22 cellular contexts compared by ENCODE assay signal in the genomic region with DNA sequence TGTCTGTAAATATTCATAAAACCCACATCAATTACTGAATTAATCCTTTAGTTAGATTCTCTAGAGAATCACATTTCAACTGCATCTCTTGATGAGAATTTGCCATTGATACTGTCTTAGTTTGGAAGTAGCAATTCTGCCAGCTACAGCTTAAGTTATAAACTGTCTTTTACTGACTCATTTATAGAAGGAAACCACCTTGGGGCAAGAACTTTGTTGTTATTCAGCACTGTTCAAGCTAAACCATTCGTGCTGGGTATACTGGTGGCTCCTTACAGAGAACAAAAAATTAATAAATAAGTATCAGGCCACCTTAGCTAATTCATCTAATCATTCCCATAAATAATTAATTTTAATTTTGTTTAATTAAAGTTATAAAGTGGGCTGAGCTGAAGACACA.
"Had no signal": no experiment of that assay in that cellular context is flagged by ENCODE, and none has a peak within 500 bp of the region (broad histone marks: within the 10 kb centered on the region; RNA-seq: fewer than 3 reads in every experiment).

No MANE protein-coding gene starts in this region.

- H3K9ac ChIP-seq: SK-N-SH had no signal

- H3K27me3 Mint-ChIP-seq: T-cell had no signal

- ATAC-seq: T-cell had no signal

- FAIRE-seq: RCC 7860 had no signal

- H3K27ac Mint-ChIP-seq: T-cell; T-helper 1 cell treated with Interleukin-12 subunit alpha and Interleukin-12 subunit beta and Interleukin-4 antibody, amounts not matched to agents 30 μg/mL and 1 μg/mL, for 36 hours had no signal

- H3K27ac ChIP-seq: HL-60, RWPE1 had no signal

- H3K36me3 Mint-ChIP-seq: T-cell had no signal

- H3K9me3 Mint-ChIP-seq: T-helper 1 cell treated with Interleukin-12 subunit alpha and Interleukin-12 subunit beta and Interleukin-4 antibody, amounts not matched to agents 30 μg/mL and 1 μg/mL, for 36 hours had no signal

- H3K9me3 ChIP-seq: SK-N-SH had no signal

- H3K4me1 Mint-ChIP-seq: T-cell had no signal

- H3K4me3 Mint-ChIP-seq: T-cell; T-helper 1 cell treated with Interleukin-12 subunit alpha and Interleukin-12 subunit beta and Interleukin-4 antibody, amounts not matched to agents 30 μg/mL and 1 μg/mL, for 36 hours had no signal

- H3K4me2 ChIP-seq: SK-N-SH had no signal

- DNase-seq: KBM-7, MV-4-11, NCI-H1048, NCI-H1105, NCI-H1417, NCI-H1436 treated with DMSO at 0.1 percent for 48 hours, NCI-H1694, NCI-H187 treated with DMSO at 0.1 percent for 48 hours, NCI-H2029 treated with DMSO at 0.1 percent for 48 hours, NCI-H2171 treated with DMSO at 0.1 percent for 48 hours, NCI-H345, NCI-H524, NCI-H69, NCI-H774, SHP77, SK-N-SH, SW 1271, T-cell had no signal
